ENCODE assay signal across 31 cellular contexts in the genomic region with DNA sequence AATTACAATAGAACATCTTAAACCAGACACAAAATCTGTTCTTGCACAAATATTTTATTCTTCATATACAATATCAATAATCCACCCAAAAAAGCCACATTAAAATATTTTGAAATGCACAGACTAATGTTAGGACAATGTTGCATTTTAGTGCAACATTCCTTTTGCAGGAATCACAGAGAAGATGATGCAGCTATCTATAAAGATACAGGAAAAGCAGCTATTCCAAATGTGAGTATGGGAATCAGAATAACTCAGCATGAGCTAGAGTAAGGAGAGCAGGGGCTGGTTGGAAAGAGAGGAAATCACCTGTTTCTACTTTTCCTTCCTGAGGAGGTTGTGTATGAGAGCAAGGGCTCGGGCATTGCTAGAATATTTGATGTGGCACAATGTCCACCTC. TPM values are rescaled to one million over a fixed set of nuclear protein-coding genes. Genes with fewer than 3 reads are reported as not detected.
"Had no signal": no experiment of that assay in that cellular context is flagged by ENCODE, and none has a peak within 500 bp of the region (broad histone marks: within the 10 kb centered on the region; RNA-seq: fewer than 3 reads in every experiment).

No MANE protein-coding gene starts in this region.

- ATAC-seq: gastrocnemius medialis, natural killer cell had no signal

- H3K9me3 Mint-ChIP-seq: activated CD4-positive, alpha-beta memory T cell treated with anti-CD3 and anti-CD28 coated beads for 36 hours; activated naive CD4-positive, alpha-beta T cell treated with anti-CD3 and anti-CD28 coated beads, Interleukin-2, amount 10 ng/mL, durations not matched to agents 7 days and 5 days; activated T-helper 1 cell treated with anti-CD3 and anti-CD28 coated beads, Interleukin-12 subunit alpha, Interleukin-12 subunit beta, Interleukin-2, Interleukin-4 antibody, amounts not matched to agents 30 ng/mL and 10 ng/mL and 1 ng/mL, durations not matched to agents 14 hours and 24 hours and 36 hours; natural killer cell had no signal

- DNase-seq: activated CD4-positive, alpha-beta memory T cell treated with anti-CD3 and anti-CD28 coated beads for 36 hours; activated CD4-positive, alpha-beta T cell treated with anti-CD3 and anti-CD28 coated beads, Interleukin-2, amount 10 ng/mL, durations not matched to agents 24 days and 14 days; activated CD4-positive, CD25-positive, alpha-beta regulatory T cell treated with anti-CD3 and anti-CD28 coated beads, Interleukin-2, amount 50 U/mL, for 72 hours; activated CD8-positive, alpha-beta memory T cell treated with anti-CD3 and anti-CD28 coated beads, Interleukin-2, amount 50 U/mL, for 4 hours; activated gamma-delta T cell; activated naive CD4-positive, alpha-beta T cell treated with anti-CD3 and anti-CD28 coated beads, Interleukin-2, amount 10 ng/mL, durations not matched to agents 7 days and 5 days; activated naive CD8-positive, alpha-beta T cell treated with anti-CD3 and anti-CD28 coated beads, Interleukin-2, amount 10 ng/mL, durations not matched to agents 7 days and 5 days; activated T-cell treated with anti-CD3 and anti-CD28 coated beads, Interleukin-2, amount 50 U/mL, for 1 hour; amniotic stem cell; brain microvascular endothelial cell; dorsolateral prefrontal cortex; effector memory CD4-positive, alpha-beta T cell; gastrocnemius medialis; glutamatergic neuron; islet precursor cell; left ventricle myocardium inferior; midbrain; natural killer cell; occipital lobe; spleen; stimulated activated naive CD4-positive, alpha-beta T cell treated with Interleukin-2 at 50 U/mL for 16 hours; T-helper 9 cell had no signal

- H3K27ac Mint-ChIP-seq: activated CD4-positive, alpha-beta memory T cell treated with anti-CD3 and anti-CD28 coated beads for 36 hours; activated CD4-positive, alpha-beta T cell treated with anti-CD3 and anti-CD28 coated beads, Interleukin-2, amount 10 ng/mL, durations not matched to agents 24 days and 14 days; activated naive CD4-positive, alpha-beta T cell treated with anti-CD3 and anti-CD28 coated beads, Interleukin-2, amount 10 ng/mL, durations not matched to agents 7 days and 5 days; activated naive CD8-positive, alpha-beta T cell treated with anti-CD3 and anti-CD28 coated beads, Interleukin-2, amount 10 ng/mL, durations not matched to agents 7 days and 5 days; activated T-helper 1 cell treated with anti-CD3 and anti-CD28 coated beads, Interleukin-12 subunit alpha, Interleukin-12 subunit beta, Interleukin-2, Interleukin-4 antibody, amounts not matched to agents 30 ng/mL and 10 ng/mL and 1 ng/mL, durations not matched to agents 14 hours and 24 hours and 36 hours; natural killer cell; neural progenitor cell had no signal

- H3K27me3 Mint-ChIP-seq: activated CD4-positive, alpha-beta T cell treated with anti-CD3 and anti-CD28 coated beads, Interleukin-2, amount 10 ng/mL, durations not matched to agents 24 days and 14 days had no signal

- H3K4me3 ChIP-seq: coronary artery, dorsolateral prefrontal cortex, gastrocnemius medialis, left ventricle myocardium inferior, neural progenitor cell, right atrium auricular region, spleen, tibial nerve had no signal

- H3K9me3 ChIP-seq: gastrocnemius medialis, left ventricle myocardium inferior, right atrium auricular region, spleen, tibial nerve had no signal

- H3K27me3 ChIP-seq: brain microvascular endothelial cell, right atrium auricular region, tibial nerve had no signal

- H3K36me3 Mint-ChIP-seq: activated CD4-positive, alpha-beta memory T cell treated with anti-CD3 and anti-CD28 coated beads for 36 hours; natural killer cell; neural progenitor cell had no signal

- H3K4me1 ChIP-seq: gastrocnemius medialis, neural progenitor cell had no signal

- H3K27ac ChIP-seq: brain microvascular endothelial cell, coronary artery, dorsolateral prefrontal cortex, gastrocnemius medialis, left ventricle myocardium inferior, neural progenitor cell, right atrium auricular region, spleen, tibial nerve had no signal

- H3K4me3 Mint-ChIP-seq: activated CD4-positive, alpha-beta memory T cell treated with anti-CD3 and anti-CD28 coated beads for 36 hours; activated CD4-positive, alpha-beta T cell treated with anti-CD3 and anti-CD28 coated beads, Interleukin-2, amount 10 ng/mL, durations not matched to agents 24 days and 14 days; activated naive CD4-positive, alpha-beta T cell treated with anti-CD3 and anti-CD28 coated beads, Interleukin-2, amount 10 ng/mL, durations not matched to agents 7 days and 5 days; activated naive CD8-positive, alpha-beta T cell treated with anti-CD3 and anti-CD28 coated beads, Interleukin-2, amount 10 ng/mL, durations not matched to agents 7 days and 5 days; activated T-helper 1 cell treated with anti-CD3 and anti-CD28 coated beads, Interleukin-12 subunit alpha, Interleukin-12 subunit beta, Interleukin-2, Interleukin-4 antibody, amounts not matched to agents 30 ng/mL and 10 ng/mL and 1 ng/mL, durations not matched to agents 14 hours and 24 hours and 36 hours; natural killer cell; neural progenitor cell had no signal

- H3K36me3 ChIP-seq: brain microvascular endothelial cell, gastrocnemius medialis, left ventricle myocardium inferior, neural progenitor cell, right atrium auricular region, spleen, tibial nerve had no signal

RNA-seq across cellular contexts. Expression of gene C2orf66, which starts 4.8 kb away (rescaled TPM):
- total RNA-seq: activated CD4-positive, alpha-beta memory T cell treated with anti-CD3 and anti-CD28 coated beads for 36 hours; activated CD8-positive, alpha-beta memory T cell treated with anti-CD3 and anti-CD28 coated beads for 36 hours; cardiac septum; epithelial cell of proximal tubule; gastrocnemius medialis; left ventricle myocardium inferior; lung microvascular endothelial cell; natural killer cell; right atrium auricular region; spleen; tibial nerve had no signal
